ENCODE assay signal across 16 cellular contexts in genomic region chr4:158914178-158914577, GRCh38.
DNase-seq lines count a peak whose midpoint lies in the region; ATAC-seq and TF ChIP-seq lines count a peak whose summit lies in the region.
"Had no signal": no experiment of that assay in that cellular context is flagged by ENCODE, and none has a peak within 500 bp of the region (broad histone marks: within the 10 kb centered on the region; RNA-seq: fewer than 3 reads in every experiment).

No MANE protein-coding gene starts in this region.

- H3K4me3 ChIP-seq in A673 (ENCODE audit: low read depth, low read length, poor library complexity, severe bottlenecking): no peak overlapping the region
- no peak overlapping the region for H3K4me3 ChIP-seq in IMR-90 (ENCODE audit: insufficient read depth, low read depth, low read length)
- peak overlapping the region in 1 of 2 experiments; percentile 40 for H3K4me3 ChIP-seq in mesenchymal stem cell (ENCODE audit: insufficient read depth in 1 of 2, low read depth in 1 of 2, low read length in 2 of 2)
- no peak overlapping the region for H3K4me3 ChIP-seq in spleen
- H3K4me3 ChIP-seq: BLaER1, GM12878, Peyer's patch had no signal

- in situ Hi-C loops in IMR-90 (cut with MboI; ENCODE audit: low sequenced_read_pairs): no loop called here

- H2AFZ ChIP-seq in IMR-90 (replicated peaks; ENCODE audit: low read length, poor library complexity) (no peak overlapping the region), mesenchymal stem cell (ENCODE audit: low read depth, low read length) (no peak overlapping the region)

- H3K23ac ChIP-seq in IMR-90 (ENCODE audit: low read depth, low read length): 0 out of 2 replicates have a peak overlapping the region, but pooled peaks have one; percentile 37
- no peak overlapping the region for H3K23ac ChIP-seq in mesenchymal stem cell (ENCODE audit: low read length in 2 of 2)

- H3K9me1 ChIP-seq in IMR-90 (ENCODE audit: insufficient read depth, low read length): no peaks in the 10 kb centered on the region

- H3K27me3 ChIP-seq in A673 (replicated peaks; ENCODE audit: insufficient read depth, low read depth, low read length, poor library complexity) (no peaks in the 10 kb centered on the region), IMR-90 (ENCODE audit: control insufficient read depth, insufficient read depth, low read length) (no peaks in the 10 kb centered on the region), mesenchymal stem cell (ENCODE audit: control insufficient read depth in 1 of 2, insufficient read depth in 1 of 2, low read length in 2 of 2) (no peaks in the 10 kb centered on the region), spleen (replicated peaks in 1 of 7) (no peaks in the 10 kb centered on the region)
- H3K27me3 ChIP-seq: BLaER1, Peyer's patch had no signal

- intact Hi-C loops in A673 (cut with micrococcal nuclease; ENCODE audit: unreplicated experiment): no loop called here
- intact Hi-C loops in IMR-90 (cut with micrococcal nuclease): no loop called here
- intact Hi-C loops in spleen (cut with DNase I; ENCODE audit: low total_unique reads): no loop called here

- H3K4ac ChIP-seq in IMR-90 (ENCODE audit: low read depth, low read length): no peak overlapping the region
- no peak overlapping the region for H3K4ac ChIP-seq in mesenchymal stem cell (ENCODE audit: low read depth in 1 of 2, low read length in 2 of 2)

- no peaks in the 10 kb centered on the region for H3K36me3 ChIP-seq in A673 (ENCODE audit: insufficient read depth, low read length, poor library complexity, severe bottlenecking)
- H3K36me3 ChIP-seq in IMR-90 (ENCODE audit: control insufficient read depth, insufficient read depth, low read length): no peaks in the 10 kb centered on the region
- H3K36me3 ChIP-seq in mesenchymal stem cell (ENCODE audit: control insufficient read depth in 1 of 2, insufficient read depth in 2 of 2, low read depth in 1 of 2, low read length in 2 of 2): peaks cover 0 to 4% of the 10 kb centered on the region in 2 experiments
- no peaks in the 10 kb centered on the region for H3K36me3 ChIP-seq in spleen
- H3K36me3 ChIP-seq: Peyer's patch had no signal

- no peak for TF ChIP-seq POLR2A in IMR-90 (IDR thresholded peaks at IDR 0.05; ENCODE audit: low read depth, low read length)
- TF ChIP-seq POLR2A in spleen (IDR thresholded peaks at IDR 0.05): no peak

- WGBS in IMR-90 (ENCODE audit: extremely low coverage in 2 of 2, insufficient read length in 1 of 2), 2 experiments: no CpG with 5 or more reads among the region's 4 CpGs
- WGBS in mesenchymal stem cell: 80% methylated on average over 3 of the region's 4 CpGs
- WGBS in spleen, 5 donors: 49 to 86% (median 71%) methylated on average over 4 of the region's 4 CpGs

- H3K4me1 ChIP-seq in A673 (ENCODE audit: insufficient read depth, low read length, poor library complexity, severe bottlenecking) (peaks cover 22% of the 10 kb centered on the region), IMR-90 (ENCODE audit: control insufficient read depth, insufficient read depth, low read length) (peaks cover 5% of the 10 kb centered on the region; the same call in 1 of the 2 replicates), mesenchymal stem cell (ENCODE audit: control insufficient read depth, insufficient read depth, low read depth, low read length) (no peaks in the 10 kb centered on the region), spleen (no peaks in the 10 kb centered on the region)
- H3K4me1 ChIP-seq: Peyer's patch had no signal

- no peak overlapping the region for H2BK12ac ChIP-seq in mesenchymal stem cell (ENCODE audit: low read length in 2 of 2)

- peak; percentile 70 for DNase-seq in A673 (ENCODE audit: low spot score)
- peak; percentile 84 for DNase-seq in IMR-90
- peak; percentile 19 for DNase-seq in dermis blood vessel endothelial cell
- peak; percentile 60 for DNase-seq in mesenchymal stem cell
- no peak for DNase-seq in spleen
- DNase-seq in SHP77 treated with DMSO at 0.1 percent for 48 hours (lab: John Stamatoyannopoulos, UW): no peak
- DNase-seq: activated CD4-positive, alpha-beta T cell treated with anti-CD3 and anti-CD28 coated beads for 4 hours; activated naive CD4-positive, alpha-beta T cell treated with Interleukin-2 at 50 U/mL for 16 hours; NCI-H2029; Peyer's patch; stimulated activated CD4-positive, alpha-beta T cell treated with anti-CD3 and anti-CD28 coated beads, Interleukin-12 subunit alpha, Interleukin-12 subunit beta, amount 100 ng/mL, for 4 hours had no signal

- POLR2A ChIA-PET in A673 (lab: Charles Lee; ENCODE audit: low non-redundant PET): no interaction called here
- POLR2A ChIA-PET in IMR-90 (lab: Charles Lee; ENCODE audit: unreplicated experiment): no interaction called here

- H3K18ac ChIP-seq in IMR-90 (ENCODE audit: low read depth, low read length) (no peak overlapping the region), mesenchymal stem cell (ENCODE audit: low read depth in 1 of 2, low read length in 2 of 2) (no peak overlapping the region)

- H3K27ac ChIP-seq in A673 (ENCODE audit: low read depth, low read length, poor library complexity, severe bottlenecking): no peak overlapping the region
- H3K27ac ChIP-seq in IMR-90 (ENCODE audit: insufficient read depth, low read length): no peak overlapping the region
- no peak overlapping the region for H3K27ac ChIP-seq in mesenchymal stem cell (ENCODE audit: low read length, poor library complexity, severe bottlenecking)
- no peak overlapping the region for H3K27ac ChIP-seq in spleen
- H3K27ac ChIP-seq: BLaER1 had no signal

- no peak overlapping the region for H4K91ac ChIP-seq in IMR-90 (ENCODE audit: insufficient read depth, low read depth, low read length)
- no peak overlapping the region for H4K91ac ChIP-seq in mesenchymal stem cell (ENCODE audit: low read length)

- H4K5ac ChIP-seq in IMR-90 (ENCODE audit: low read depth, low read length): no peak overlapping the region

- peak; percentile 81 for ATAC-seq in IMR-90 (ENCODE audit: low read depth)
- no peak for ATAC-seq in activated CD4-positive, CD25-positive, alpha-beta regulatory T cell treated with anti-CD3 and anti-CD28 coated beads, Interleukin-2, amount 50 U/mL, for 24 hours
- ATAC-seq in GM19035 (IDR thresholded peaks at IDR 0.05; ENCODE audit: unreplicated experiment): no peak
- ATAC-seq: GM12878; stimulated activated memory B cell treated with anti-CD40 and anti-IgM and Interleukin-4, amounts not matched to agents 10 μg/mL and 1 μg/mL and 100 μg/mL, for 72 hours had no signal

- TF ChIP-seq RAD21 in IMR-90 (IDR thresholded peaks at IDR 0.05; ENCODE audit: low read length): 0 out of 2 replicates have a peak, but pooled peaks have one; percentile 8

- CTCF ChIA-PET in A673 (lab: Charles Lee) (no interaction called here), IMR-90 (lab: Yijun Ruan, JAX) (interaction anchor here (0.6 kb wide), 1 partner anchor 26 kb away, joined by 3 read pairs; no protein-coding TSS in a partner anchor)

- H2AK9ac ChIP-seq in IMR-90 (replicated peaks; ENCODE audit: low read depth, low read length, poor library complexity): no peak overlapping the region

- H3K4me2 ChIP-seq in IMR-90 (ENCODE audit: low read depth, low read length) (peak overlapping the region; percentile 72; the same call in 1 of the 2 replicates), mesenchymal stem cell (ENCODE audit: low read length, poor library complexity, severe bottlenecking) (no peak overlapping the region)
- H3K4me2 ChIP-seq: BLaER1 had no signal

- TF ChIP-seq CTCF in A673 (conservative IDR thresholded peaks at IDR 0.05; ENCODE audit: low read depth, low read length): no peak
- TF ChIP-seq CTCF in IMR-90 (conservative IDR thresholded peaks at IDR 0.05; ENCODE audit: low read depth, low read length): no peak
- TF ChIP-seq CTCF in spleen (IDR thresholded peaks at IDR 0.05 in 8 of 11, conservative IDR thresholded peaks at IDR 0.05 in 3 of 11): no peak

- no peak overlapping the region for H2BK20ac ChIP-seq in IMR-90 (ENCODE audit: low read depth, low read length)

- no peak overlapping the region for H3K56ac ChIP-seq in IMR-90 (ENCODE audit: extremely low read depth, insufficient read depth, low read length)

- dilution Hi-C loops in IMR-90 (cut with HindIII; ENCODE audit: low sequenced_read_pairs, unreplicated experiment): no loop called here

- BruUV-seq in A673 (replicated peaks; lab: Mats Ljungman, UMichigan) (no TSS peak), IMR-90 (replicated peaks; lab: Mats Ljungman, UMichigan) (no TSS peak)

- H3K9ac ChIP-seq in IMR-90 (ENCODE audit: low read depth, low read length): no peak overlapping the region
- H3K9ac ChIP-seq in mesenchymal stem cell (ENCODE audit: low read length): peak overlapping the region; percentile 66
- H3K9ac ChIP-seq: BLaER1 had no signal

- H4K20me1 ChIP-seq in IMR-90 (ENCODE audit: insufficient read depth, low read length): no peaks in the 10 kb centered on the region
- H4K20me1 ChIP-seq: BLaER1 had no signal

- H2BK5ac ChIP-seq in IMR-90 (ENCODE audit: low read depth, low read length, poor library complexity, severe bottlenecking) (no peak overlapping the region), mesenchymal stem cell (ENCODE audit: low read depth, low read length, poor library complexity, severe bottlenecking) (no peak overlapping the region)

- no peak overlapping the region for H4K8ac ChIP-seq in IMR-90 (ENCODE audit: low read depth in 2 of 2, low read length in 2 of 2)
- no peak overlapping the region for H4K8ac ChIP-seq in mesenchymal stem cell (ENCODE audit: low read length)

- no peaks in the 10 kb centered on the region for H3K79me1 ChIP-seq in IMR-90 (ENCODE audit: low read depth in 1 of 2, low read length in 2 of 2)
- no peaks in the 10 kb centered on the region for H3K79me1 ChIP-seq in mesenchymal stem cell (replicated peaks; ENCODE audit: low read length, poor library complexity, severe bottlenecking)

- no peak overlapping the region for H2AK5ac ChIP-seq in IMR-90 (ENCODE audit: low read depth, low read length)
- H2AK5ac ChIP-seq in mesenchymal stem cell (ENCODE audit: low read length, severe bottlenecking): no peak overlapping the region

- H2BK15ac ChIP-seq in IMR-90 (ENCODE audit: low read depth, low read length): no peak overlapping the region
- no peak overlapping the region for H2BK15ac ChIP-seq in mesenchymal stem cell (ENCODE audit: low read depth, poor library complexity, severe bottlenecking)

- H3K9me3 ChIP-seq in A673 (ENCODE audit: low read depth, low read length, poor library complexity, severe bottlenecking) (no peaks in the 10 kb centered on the region), IMR-90 (ENCODE audit: control insufficient read depth, insufficient read depth, low read length) (no peaks in the 10 kb centered on the region), mesenchymal stem cell (ENCODE audit: control insufficient read depth, low read length) (no peaks in the 10 kb centered on the region), spleen (no peaks in the 10 kb centered on the region)
- H3K9me3 ChIP-seq: BLaER1, Peyer's patch had no signal

- H3K14ac ChIP-seq in IMR-90 (replicated peaks; ENCODE audit: low read depth, low read length) (no peak overlapping the region), mesenchymal stem cell (ENCODE audit: low read length in 2 of 2) (no peak overlapping the region)

- no peak overlapping the region for H2BK120ac ChIP-seq in IMR-90 (ENCODE audit: low read depth, low read length)
- H2BK120ac ChIP-seq in mesenchymal stem cell (ENCODE audit: low read depth, low read length): no peak overlapping the region

TF ChIP-seq in IMR-90, 13 proteins besides CTCF, POLR2A, EP300 and RAD21 (continues in another document):
- TF ChIP-seq MAZ (IDR thresholded peaks at IDR 0.05; ENCODE audit: borderline replicate concordance, low read depth, low read length) (no peak), MXI1 (IDR thresholded peaks at IDR 0.05; ENCODE audit: borderline replicate concordance, low read depth, low read length) (no peak)

Comparison
In these comparisons a context has a peak if more than half of its experiments do, and no peak if none do; other contexts are left out.
1. DNase-seq: peak in A673 (single experiment), IMR-90 (single experiment), dermis blood vessel endothelial cell (single experiment) and mesenchymal stem cell (single experiment); none in spleen (single experiment) and SHP77 treated with DMSO at 0.1 percent for 48 hours (single experiment).